9 cellular contexts compared by ENCODE assay signal in genomic region chr9:137445275-137445807, GRCh38. TPM values are rescaled to one million over a fixed set of nuclear protein-coding genes. Genes with fewer than 3 reads are reported as not detected.
DNase-seq lines count a peak whose midpoint lies in the region; ATAC-seq and TF ChIP-seq lines count a peak whose summit lies in the region.
"Had no signal": no experiment of that assay in that cellular context is flagged by ENCODE, and none has a peak within 500 bp of the region (broad histone marks: within the 10 kb centered on the region; RNA-seq: fewer than 3 reads in every experiment).

No MANE protein-coding gene starts in this region.

- CTCF ChIA-PET in activated B cell treated with CpG ODN at 0.5 μM for 24 hours (lab: Charles Lee) = interaction anchor here (0.5 to 1.8 kb wide), 4 partner anchors 22 to 210 kb away, joined by 3 to 7 read pairs (median 3); partner anchors contain the start of genes EXD3, NOXA1 and TOR4A

- intact Hi-C loops in activated B cell treated with CpG ODN at 0.5 μM for 24 hours (cut with micrococcal nuclease) = loop anchor here (1.0 to 2.0 kb wide), 4 partner anchors 22 to 209 kb away; partner anchors contain the start of genes EXD3, NOXA1 and NRARP
- intact Hi-C loops in left colon (cut with DNase I, micrococcal nuclease) = no loop called here

- no peak overlapping the region for H3K27ac Mint-ChIP-seq in activated B cell treated with CpG ODN at 0.5 μM for 24 hours
- H3K27ac Mint-ChIP-seq: T-helper 1 cell treated with Interleukin-12 subunit alpha and Interleukin-12 subunit beta and Interleukin-4 antibody, amounts not matched to agents 30 μg/mL and 1 μg/mL, for 36 hours had no signal

- DNase-seq in COR-L47 (lab: John Stamatoyannopoulos, UW) (peak; percentile 56), H7 (peak; percentile 90), NCI-H2107 (lab: John Stamatoyannopoulos, UW) (peak; percentile 71), activated B cell treated with CpG ODN at 0.5 μM for 24 hours (peak; percentile 73), cardiac fibroblast (ENCODE audit: low read depth in 2 of 2) (peak; percentile 80 to 85), left colon (peak; percentile 72 to 89)
- peak; percentile 89 for DNase-seq in stimulated activated CD4-positive, alpha-beta T cell treated with anti-CD3 and anti-CD28 coated beads, Interleukin-4, amount 100 ng/mL, for 24 hours

- H3K36me3 Mint-ChIP-seq in activated B cell treated with CpG ODN at 0.5 μM for 24 hours (ENCODE audit: low read depth) = no peaks in the 10 kb centered on the region

- H3K9me3 Mint-ChIP-seq in activated B cell treated with CpG ODN at 0.5 μM for 24 hours = no peaks in the 10 kb centered on the region
- H3K9me3 Mint-ChIP-seq: T-helper 1 cell treated with Interleukin-12 subunit alpha and Interleukin-12 subunit beta and Interleukin-4 antibody, amounts not matched to agents 30 μg/mL and 1 μg/mL, for 36 hours had no signal

- peaks cover 8% of the 10 kb centered on the region for H3K4me1 Mint-ChIP-seq in activated B cell treated with CpG ODN at 0.5 μM for 24 hours

- POLR2A ChIA-PET in activated B cell treated with CpG ODN at 0.5 μM for 24 hours (lab: Charles Lee) = no interaction called here

- ATAC-seq in activated B cell treated with CpG ODN at 0.5 μM for 24 hours (ENCODE audit: low read depth) (peak; percentile 94), left colon (peak; percentile 52), GM19463 (IDR thresholded peaks at IDR 0.05; ENCODE audit: unreplicated experiment) (no peak)

- TF ChIP-seq CTCF in activated B cell treated with CpG ODN at 0.5 μM for 24 hours (IDR thresholded peaks at IDR 0.05) = peak; percentile 89
- peak; percentile 87 for TF ChIP-seq CTCF in cardiac fibroblast (IDR thresholded peaks at IDR 0.05; ENCODE audit: low read depth, low read length)

- no peaks in the 10 kb centered on the region; the same call in 1 of the 2 replicates for H3K36me3 ChIP-seq in H7 (replicated peaks; ENCODE audit: control insufficient read depth, insufficient read depth, low read length)

- peaks cover 4% of the 10 kb centered on the region; the same call in 1 of the 2 replicates for H3K27me3 ChIP-seq in H7 (ENCODE audit: control insufficient read depth, insufficient read depth, low read length)

- H3K4me3 ChIP-seq in H7 (ENCODE audit: insufficient read depth, low read depth, low read length) = no peak overlapping the region
- no peak overlapping the region for H3K4me3 ChIP-seq in cardiac fibroblast (replicated peaks in 1 of 2; ENCODE audit: low read depth in 2 of 2, low read length in 2 of 2)

- H3K4me3 Mint-ChIP-seq in activated B cell treated with CpG ODN at 0.5 μM for 24 hours = peak overlapping the region; percentile 24
- H3K4me3 Mint-ChIP-seq: T-helper 1 cell treated with Interleukin-12 subunit alpha and Interleukin-12 subunit beta and Interleukin-4 antibody, amounts not matched to agents 30 μg/mL and 1 μg/mL, for 36 hours had no signal

- H3K27me3 Mint-ChIP-seq in activated B cell treated with CpG ODN at 0.5 μM for 24 hours = peaks cover 9% of the 10 kb centered on the region

RNA-seq across cellular contexts. Expression of gene ENTPD8, which starts 4.2 kb away (rescaled TPM):
- total RNA-seq in H7 (2014; rRNA removed; shearing (Covaris generic)) = 0.55 and 0.76 TPM in 2 replicates
- total RNA-seq in activated B cell treated with CpG ODN at 0.5 μM for 24 hours (not detected in 2 replicates), left colon (100 to 1,000 TPM; 108 to 120 TPM)

RNA-seq across cellular contexts. Expression of gene NSMF, which starts 13.8 kb away (rescaled TPM):
- 37.9 and 39.0 TPM in 2 replicates for total RNA-seq in H7 (2014; rRNA removed; shearing (Covaris generic))
- total RNA-seq in activated B cell treated with CpG ODN at 0.5 μM for 24 hours (22.5 and 24.7 TPM in 2 replicates), left colon (10 to 100 TPM; 39.9 to 52.0 TPM)

RNA-seq across cellular contexts. Expression of gene NOXA1, which starts 22.1 kb away (rescaled TPM):
- total RNA-seq in H7 (2014; rRNA removed; shearing (Covaris generic)) = 0.78 and 1.0 TPM in 2 replicates
- total RNA-seq in activated B cell treated with CpG ODN at 0.5 μM for 24 hours (2.6 and 3.9 TPM in 2 replicates), left colon (10 to 100 TPM; 33.3 to 42.6 TPM)

RNA-seq across cellular contexts. Expression of gene EXD3, which starts 22.4 kb away (rescaled TPM):
- total RNA-seq in H7 (2014; rRNA removed; shearing (Covaris generic)) = 7.0 and 15.7 TPM in 2 replicates
- 8.4 and 12.8 TPM in 2 replicates for total RNA-seq in activated B cell treated with CpG ODN at 0.5 μM for 24 hours
- total RNA-seq in left colon = 10 to 100 TPM; 44.1 to 57.3 TPM

Comparison
In these comparisons a context has a peak if more than half of its experiments do, and no peak if none do; other contexts are left out.
1. RNA of gene ENTPD8, which starts 4.2 kb away (total RNA-seq): 108 to 120 TPM in left colon; 0.55 to 0.76 TPM in H7 and not detected in activated B cell treated with CpG ODN at 0.5 μM for 24 hours; every median in the first group is over 10 times any median in the second.
2. Peak in every context shown above with its lines, with median percentiles within 50 percentile points of each other: DNase-seq.